8 cellular contexts compared by ENCODE assay signal in the genomic region with DNA sequence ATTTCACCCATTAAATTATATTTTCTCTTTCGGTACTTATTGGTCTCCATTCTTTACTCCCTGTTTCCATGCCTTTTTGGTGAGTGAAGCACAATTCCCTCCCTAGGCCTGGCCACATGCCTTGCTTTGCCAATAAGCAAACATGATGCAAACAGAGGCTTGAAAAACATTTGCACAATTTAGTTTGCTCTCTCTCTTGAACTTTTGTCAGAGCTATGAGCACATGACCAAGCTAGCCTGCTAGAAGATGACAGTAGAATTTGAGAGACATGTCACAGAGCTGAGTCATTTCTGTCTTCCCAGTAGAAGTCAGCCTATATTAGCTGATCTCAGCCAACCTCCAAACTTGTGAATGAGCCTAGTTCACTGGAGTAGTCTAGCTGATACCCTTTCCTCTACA. TPM values are rescaled to one million over a fixed set of nuclear protein-coding genes. Genes with fewer than 3 reads are reported as not detected.
A peak's percentile ranks its signal among the peaks of the same experiment; 100 is the strongest.
DNase-seq lines count a peak whose midpoint lies in the region; ATAC-seq and TF ChIP-seq lines count a peak whose summit lies in the region.

No MANE protein-coding gene starts in this region.

- TF ChIP-seq CTCF in esophagus muscularis mucosa (IDR thresholded peaks at IDR 0.05) = no peak

- peaks cover 6% of the 10 kb centered on the region for H3K36me3 Mint-ChIP-seq in T-helper 2 cell treated with Interferon-gamma antibody and Interleukin-4, amounts not matched to agents 5 μg/mL and 100 μg/mL, for 36 hours (ENCODE audit: low read depth)

- intact Hi-C loops in esophagus muscularis mucosa (cut with DNase I) = no loop called here

- ATAC-seq in GM19452 (IDR thresholded peaks at IDR 0.05; ENCODE audit: unreplicated experiment) (peak; percentile 91), HG03354 (IDR thresholded peaks at IDR 0.05; ENCODE audit: poor library complexity, severe bottlenecking, unreplicated experiment) (peak; percentile 91)

- 97% methylated on average over 1 of the region's 1 CpG for WGBS in esophagus muscularis mucosa

- no peak overlapping the region for H3K27ac ChIP-seq in esophagus muscularis mucosa (replicated peaks in 1 of 4)

- no peaks in the 10 kb centered on the region for H3K9me3 ChIP-seq in esophagus muscularis mucosa

- no peaks in the 10 kb centered on the region for H3K27me3 Mint-ChIP-seq in T-helper 2 cell treated with Interferon-gamma antibody and Interleukin-4, amounts not matched to agents 5 μg/mL and 100 μg/mL, for 36 hours (ENCODE audit: low read depth)

- no peak overlapping the region for H3K27ac Mint-ChIP-seq in T-helper 2 cell treated with Interferon-gamma antibody and Interleukin-4, amounts not matched to agents 5 μg/mL and 100 μg/mL, for 36 hours

- no peak overlapping the region for H3K4me3 ChIP-seq in esophagus muscularis mucosa

- no peaks in the 10 kb centered on the region for H3K9me3 Mint-ChIP-seq in T-helper 2 cell treated with Interferon-gamma antibody and Interleukin-4, amounts not matched to agents 5 μg/mL and 100 μg/mL, for 36 hours

- peak; percentile 97 for DNase-seq in EH (ENCODE audit: low read depth)
- DNase-seq in T-helper 2 cell treated with Interferon-gamma antibody and Interleukin-4, amounts not matched to agents 5 μg/mL and 100 μg/mL, for 36 hours (ENCODE audit: low spot score) = peak; percentile 15
- peak; percentile 84 for DNase-seq in kidney tubule cell (ENCODE audit: low spot score)
- no peak for DNase-seq in COR-L47 (lab: John Stamatoyannopoulos, UW)
- DNase-seq in esophagus muscularis mucosa (ENCODE audit: extremely low spot score) = no peak
- DNase-seq in occipital lobe (lab: John Stamatoyannopoulos, UW) = no peak

- H3K4me3 Mint-ChIP-seq in T-helper 2 cell treated with Interferon-gamma antibody and Interleukin-4, amounts not matched to agents 5 μg/mL and 100 μg/mL, for 36 hours = no peak overlapping the region

- peaks cover 0 to 9% (median 2%) of the 10 kb centered on the region in 4 donors for H3K4me1 ChIP-seq in esophagus muscularis mucosa

- TF ChIP-seq EP300 in esophagus muscularis mucosa (IDR thresholded peaks at IDR 0.05) = no peak

- no peaks in the 10 kb centered on the region for H3K27me3 ChIP-seq in esophagus muscularis mucosa

- peaks cover 17% of the 10 kb centered on the region for H3K4me1 Mint-ChIP-seq in T-helper 2 cell treated with Interferon-gamma antibody and Interleukin-4, amounts not matched to agents 5 μg/mL and 100 μg/mL, for 36 hours (ENCODE audit: low read depth)

- peaks cover 0 to 21% (median 10%) of the 10 kb centered on the region in 4 donors for H3K36me3 ChIP-seq in esophagus muscularis mucosa

- no peak for TF ChIP-seq POLR2A in esophagus muscularis mucosa (IDR thresholded peaks at IDR 0.05; ENCODE audit: low read depth)

RNA-seq across cellular contexts. Expression of gene ANGPTL3, which starts 24.6 kb away (rescaled TPM):
- total RNA-seq in esophagus muscularis mucosa = not detected
- total RNA-seq in occipital lobe = not detected

Comparison
In these comparisons a context has a peak if more than half of its experiments do, and no peak if none do; other contexts are left out.
1. DNase-seq: peak in EH (single experiment), T-helper 2 cell treated with Interferon-gamma antibody and Interleukin-4, amounts not matched to agents 5 μg/mL and 100 μg/mL, for 36 hours (single experiment) and kidney tubule cell (single experiment); none in COR-L47 (single experiment), esophagus muscularis mucosa (single experiment) and occipital lobe (single experiment).